In the genomic region with DNA sequence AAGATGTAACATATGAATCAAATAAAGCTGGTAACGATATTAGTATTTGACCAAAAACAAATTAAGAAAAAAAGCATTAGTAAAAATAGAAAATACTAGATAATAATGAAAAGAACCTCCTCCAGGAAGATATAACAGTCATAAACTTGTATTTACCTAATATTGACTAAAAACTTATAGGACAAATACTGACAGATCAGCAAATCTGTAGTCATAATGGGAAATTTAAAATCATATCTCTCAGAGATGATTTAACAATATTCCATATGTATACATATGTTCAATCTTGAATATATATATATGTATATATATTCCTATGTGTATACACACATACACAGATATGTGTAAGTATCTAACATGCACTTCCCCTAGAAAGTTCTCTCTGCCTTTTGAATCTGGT, we compare ENCODE assay signal across 29 cellular contexts.
"Had no signal": no experiment of that assay in that cellular context is flagged by ENCODE, and none has a peak within 500 bp of the region (broad histone marks: within the 10 kb centered on the region; RNA-seq: fewer than 3 reads in every experiment).

No MANE protein-coding gene starts in this region.

- DNase-seq: activated B cell treated with CpG ODN at 0.5 μM for 24 hours; activated CD4-positive, alpha-beta memory T cell treated with anti-CD3 and anti-CD28 coated beads for 36 hours; activated CD4-positive, alpha-beta T cell treated with anti-CD3 and anti-CD28 coated beads for 4 hours; activated CD4-positive, alpha-beta T cell treated with anti-CD3 and anti-CD28 coated beads, Interleukin-2, amount 10 ng/mL, durations not matched to agents 24 days and 14 days; activated CD4-positive, alpha-beta T cell treated with anti-CD3 and anti-CD28 coated beads, Interleukin-2, amount 50 U/mL, for 1 hour; activated CD4-positive, alpha-beta T cell treated with anti-CD3 and anti-CD28 coated beads, Interleukin-2, amount 50 U/mL, for 4 hours; activated CD4-positive, CD25-positive, alpha-beta regulatory T cell treated with anti-CD3 and anti-CD28 coated beads, Interleukin-2, amount 50 U/mL, for 72 hours; activated CD8-positive, alpha-beta memory T cell treated with anti-CD3 and anti-CD28 coated beads, Interleukin-2, amount 50 U/mL, for 4 hours; activated CD8-positive, alpha-beta T cell treated with anti-CD3 and anti-CD28 coated beads for 36 hours; activated effector memory CD4-positive, alpha-beta T cell treated with Interleukin-2 at 50 U/mL for 16 hours; activated gamma-delta T cell; activated naive CD4-positive, alpha-beta T cell treated with anti-CD3 and anti-CD28 coated beads, Interleukin-2, amount 10 ng/mL, durations not matched to agents 7 days and 5 days; activated naive CD4-positive, alpha-beta T cell treated with Interleukin-2 at 50 U/mL for 16 hours; activated naive CD8-positive, alpha-beta T cell treated with anti-CD3 and anti-CD28 coated beads, Interleukin-2, amount 10 ng/mL, durations not matched to agents 7 days and 5 days; activated naive CD8-positive, alpha-beta T cell treated with anti-CD3 and anti-CD28 coated beads, Interleukin-2, amount 50 U/mL, for 24 hours; activated T-cell treated with anti-CD3 and anti-CD28 coated beads for 4 hours; activated T-cell treated with anti-CD3 and anti-CD28 coated beads, Interleukin-2, amount 50 U/mL, for 1 hour; activated T-cell treated with anti-CD3 and anti-CD28 coated beads, Interleukin-2, amount 50 U/mL, for 4 hours; amygdala; anterior cingulate cortex; caudate nucleus; cerebellar nuclear complex; T-helper 2 cell; T-helper 9 cell had no signal

- H3K27ac ChIP-seq: ascending aorta, cardiac muscle cell, VCaP had no signal

- ATAC-seq: activated CD8-positive, alpha-beta T cell treated with anti-CD3 and anti-CD28 coated beads for 36 hours; activated naive CD8-positive, alpha-beta T cell treated with anti-CD3 and anti-CD28 coated beads, Interleukin-2, amount 50 U/mL, for 24 hours; activated T-cell treated with anti-CD3 and anti-CD28 coated beads, Interleukin-2, amount 50 U/mL, for 4 hours had no signal

- FAIRE-seq: bronchial epithelial cell, TTC549 had no signal

- H3K27me3 ChIP-seq: ascending aorta, cardiac muscle cell had no signal

- H3K36me3 ChIP-seq: ascending aorta, cardiac muscle cell had no signal

- H3K4me3 ChIP-seq: ascending aorta, cardiac muscle cell had no signal
